2 cellular contexts compared by ENCODE assay signal in genomic region chr12:85424581-85425348, GRCh38.
TF ChIP-seq lines count a peak whose summit lies in the region.

No MANE protein-coding gene starts in this region.

TF ChIP-seq in GM23338, 12 proteins besides CTCF, POLR2A, EP300 and RAD21:
- TF ChIP-seq REST (IDR thresholded peaks at IDR 0.05; ENCODE audit: unreplicated experiment): no peak

TF ChIP-seq in GM12878, 131 proteins besides CTCF, POLR2A, EP300 and RAD21 (continued from another document):
- TF ChIP-seq SUZ12 (IDR thresholded peaks at IDR 0.05; ENCODE audit: unreplicated experiment) (no peak), RB1 (IDR thresholded peaks at IDR 0.05; ENCODE audit: borderline replicate concordance) (no peak), POLR2AphosphoS5 (IDR thresholded peaks at IDR 0.05; ENCODE audit: low read length) (no peak), ELK1 (IDR thresholded peaks at IDR 0.05; ENCODE audit: low read depth, low read length) (no peak), ZBED1 (IDR thresholded peaks at IDR 0.05; ENCODE audit: borderline replicate concordance) (no peak), NR2F1 (conservative IDR thresholded peaks at IDR 0.05) (no peak), IKZF1 (conservative IDR thresholded peaks at IDR 0.05) (peak; percentile 60; the same call in 1 of the 2 replicates), CREM (IDR thresholded peaks at IDR 0.05; ENCODE audit: low read depth) (peak; percentile 80; the same call in 1 of the 2 replicates), CBX3 (IDR thresholded peaks at IDR 0.05; ENCODE audit: borderline replicate concordance, low read depth) (no peak), SMC3 (IDR thresholded peaks at IDR 0.05; ENCODE audit: borderline replicate concordance, low read length) (peak; percentile 33; the same call in 1 of the 2 replicates), ZNF207 (IDR thresholded peaks at IDR 0.05; ENCODE audit: borderline replicate concordance) (no peak), ZNF274 (IDR thresholded peaks at IDR 0.05; ENCODE audit: insufficient read depth, insufficient read length) (no peak), ZNF384 (IDR thresholded peaks at IDR 0.05; ENCODE audit: borderline replicate concordance, low read depth, low read length) (peak; percentile 71), POU2F2 (IDR thresholded peaks at IDR 0.05; ENCODE audit: borderline replicate concordance, low read depth, low read length) (no peak), MLLT1 (IDR thresholded peaks at IDR 0.05) (peak; percentile 25; the same call in 1 of the 2 replicates), ZSCAN29 (IDR thresholded peaks at IDR 0.05) (no peak), BACH1 (IDR thresholded peaks at IDR 0.05; ENCODE audit: borderline replicate concordance) (no peak), MTA2 (IDR thresholded peaks at IDR 0.05; ENCODE audit: low read depth) (peak; percentile 56), TCF7 (IDR thresholded peaks at IDR 0.05; ENCODE audit: borderline replicate concordance) (0 out of 2 replicates have a peak, but pooled peaks have one; percentile 42), USF2 (IDR thresholded peaks at IDR 0.05; ENCODE audit: borderline replicate concordance, low read depth, low read length) (no peak), NFXL1 (IDR thresholded peaks at IDR 0.05; ENCODE audit: borderline replicate concordance) (no peak), JUNB (IDR thresholded peaks at IDR 0.05) (peak; percentile 59), GATAD2B (conservative IDR thresholded peaks at IDR 0.05; ENCODE audit: low read depth) (0 out of 2 replicates have a peak, but pooled peaks have one; percentile 37), RCOR1 (conservative IDR thresholded peaks at IDR 0.05; ENCODE audit: low read depth, low read length) (0 out of 2 replicates have a peak, but pooled peaks have one; percentile 47), SPI1 (IDR thresholded peaks at IDR 0.05; ENCODE audit: borderline replicate concordance, insufficient read depth, low read depth, low read length) (peak; percentile 93), HCFC1 (IDR thresholded peaks at IDR 0.05; ENCODE audit: low read length) (no peak), JUND (IDR thresholded peaks at IDR 0.05; ENCODE audit: low read depth, low read length) (no peak; the same call in 1 of the 2 replicates), EED (IDR thresholded peaks at IDR 0.05; ENCODE audit: low read depth) (peak; percentile 47; the same call in 1 of the 2 replicates), ZNF24 (IDR thresholded peaks at IDR 0.05) (0 out of 2 replicates have a peak, but pooled peaks have one; percentile 25), BMI1 (IDR thresholded peaks at IDR 0.05; ENCODE audit: borderline replicate concordance) (0 out of 2 replicates have a peak, but pooled peaks have one; percentile 16), IKZF2 (IDR thresholded peaks at IDR 0.05) (peak; percentile 64 to 76), MYB (IDR thresholded peaks at IDR 0.05; ENCODE audit: borderline replicate concordance, low read depth, low read length) (peak; percentile 79), MXI1 (IDR thresholded peaks at IDR 0.05; ENCODE audit: low read depth, low read length) (no peak), EGR1 (IDR thresholded peaks at IDR 0.05; ENCODE audit: borderline replicate concordance in 1 of 2, low read depth in 2 of 2, low read length in 2 of 2) (no peak), ZNF592 (IDR thresholded peaks at IDR 0.05) (no peak), FOXM1 (IDR thresholded peaks at IDR 0.05; ENCODE audit: low read depth, low read length) (peak; percentile 36; the same call in 1 of the 2 replicates), ATF7 (IDR thresholded peaks at IDR 0.05; ENCODE audit: low read depth) (peak; percentile 95), TCF12 (IDR thresholded peaks at IDR 0.05; ENCODE audit: low read depth, low read length) (no peak), STAT3 (IDR thresholded peaks at IDR 0.05; ENCODE audit: low read depth, low read length) (no peak), FOS (IDR thresholded peaks at IDR 0.05; ENCODE audit: borderline replicate concordance, extremely low read depth, insufficient read length) (no peak), RUNX3 (IDR thresholded peaks at IDR 0.05; ENCODE audit: low read length) (peak; percentile 39; the same call in 1 of the 2 replicates), ETV6 (conservative IDR thresholded peaks at IDR 0.05 in 1 of 2, IDR thresholded peaks at IDR 0.05 in 1 of 2; ENCODE audit: borderline replicate concordance in 1 of 2, low read depth in 1 of 2) (peak in 1 of 2 experiments; percentile 20; a peak in 1 of 4 replicates), CUX1 (IDR thresholded peaks at IDR 0.05; ENCODE audit: insufficient replicate concordance, low read depth, low read length) (no peak), PML (IDR thresholded peaks at IDR 0.05; ENCODE audit: low read length) (no peak), CHD1 (IDR thresholded peaks at IDR 0.05; ENCODE audit: low read depth, low read length) (no peak), CREB1 (IDR thresholded peaks at IDR 0.05; ENCODE audit: low read depth) (peak; percentile 56; the same call in 1 of the 2 replicates), SMAD1 (IDR thresholded peaks at IDR 0.05; ENCODE audit: low read depth, partially characterized antibody) (no peak), IRF4 (IDR thresholded peaks at IDR 0.05; ENCODE audit: low read depth, low read length) (peak; percentile 19; the same call in 1 of the 2 replicates), NBN (IDR thresholded peaks at IDR 0.05) (0 out of 2 replicates have a peak, but pooled peaks have one; percentile 34), MTA3 (IDR thresholded peaks at IDR 0.05; ENCODE audit: borderline replicate concordance, low read length) (no peak), MEF2A (IDR thresholded peaks at IDR 0.05; ENCODE audit: insufficient read depth, low read depth, low read length) (no peak), YBX1 (IDR thresholded peaks at IDR 0.05) (no peak), TARDBP (IDR thresholded peaks at IDR 0.05; ENCODE audit: borderline replicate concordance) (no peak), NFIC (IDR thresholded peaks at IDR 0.05; ENCODE audit: low read depth, low read length) (peak; percentile 77; the same call in 1 of the 2 replicates)
